Comparison of ENCODE assay signal across 26 cellular contexts in the genomic region with DNA sequence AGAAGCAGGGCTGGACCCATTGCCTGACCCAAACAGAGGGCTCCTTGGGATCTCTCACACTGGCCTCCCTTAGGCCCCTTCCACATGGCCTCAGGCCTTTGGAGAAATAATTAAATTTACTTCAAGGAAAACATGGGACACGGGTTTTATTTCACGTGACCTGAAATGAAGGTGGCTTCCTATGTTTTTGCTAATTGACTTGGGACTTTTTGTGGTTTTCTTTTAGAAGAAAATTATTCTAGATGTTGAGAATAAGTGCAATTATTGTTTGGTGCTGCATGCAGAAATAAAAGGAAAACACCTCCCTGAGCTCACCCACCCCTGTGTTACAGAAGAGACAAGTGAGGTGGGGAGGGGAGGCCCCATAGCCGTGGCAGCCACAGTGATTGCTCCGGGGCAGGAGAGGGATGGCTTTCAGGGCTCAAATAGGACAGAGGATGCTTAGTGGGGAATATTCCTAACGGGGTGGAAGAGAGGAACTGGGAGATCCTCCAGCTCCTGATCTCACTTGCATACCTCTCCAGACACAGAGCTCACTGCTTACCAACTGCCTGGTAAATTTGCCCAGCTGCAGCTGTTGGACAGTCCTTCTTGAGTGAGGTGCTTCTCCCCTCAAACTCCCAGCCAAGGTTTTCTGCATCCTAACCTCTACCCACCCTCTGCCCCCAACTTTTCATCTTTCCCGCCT. TPM values are rescaled to one million over a fixed set of nuclear protein-coding genes. Genes with fewer than 3 reads are reported as not detected.
DNase-seq lines count a peak whose midpoint lies in the region; ATAC-seq and TF ChIP-seq lines count a peak whose summit lies in the region.
"Had no signal": no experiment of that assay in that cellular context is flagged by ENCODE, and none has a peak within 500 bp of the region (broad histone marks: within the 10 kb centered on the region; RNA-seq: fewer than 3 reads in every experiment).

No MANE protein-coding gene starts in this region.

- H3K4me3 Mint-ChIP-seq in chondrocyte (ENCODE audit: unreplicated experiment), result no peak overlapping the region
- no peak overlapping the region for H3K4me3 Mint-ChIP-seq in nephron
- H3K4me3 Mint-ChIP-seq: dendritic cell treated with granulocyte-macrophage colony-stimulating factor and Interleukin-4, amounts not matched to agents 40 ng/mL and 50 ng/mL, for 4 days; endodermal cell had no signal

- WGBS in upper lobe of left lung, 2 donors, result 85 to 89% methylated on average over 6 of the region's 6 CpGs

- H3K27me3 Mint-ChIP-seq in chondrocyte (ENCODE audit: low read depth) (no peaks in the 10 kb centered on the region), nephron (ENCODE audit: low read depth) (no peaks in the 10 kb centered on the region)

- H3K4me3 ChIP-seq in upper lobe of left lung, result no peak overlapping the region
- H3K4me3 ChIP-seq: ovary, spleen, stomach, tibial nerve had no signal

- no peaks in the 10 kb centered on the region for H3K27me3 ChIP-seq in upper lobe of left lung
- H3K27me3 ChIP-seq: ovary, spleen, stomach, tibial nerve had no signal

- TF ChIP-seq CTCF in chondrocyte (IDR thresholded peaks at IDR 0.05) (no peak), nephron (IDR thresholded peaks at IDR 0.05; ENCODE audit: unreplicated experiment in 3 of 3) (no peak), upper lobe of left lung (IDR thresholded peaks at IDR 0.05) (no peak)

- H3K27ac ChIP-seq in upper lobe of left lung, result peak overlapping the region in 3 of 4 donors; percentile 45 to 81 (median 73)
- H3K27ac ChIP-seq: C4-2B, ovary, stomach had no signal

- H3K36me3 ChIP-seq in upper lobe of left lung, result no peaks in the 10 kb centered on the region
- H3K36me3 ChIP-seq: ovary, spleen, stomach, tibial nerve had no signal

- H3K4me1 ChIP-seq in upper lobe of left lung, result peaks cover 15 to 42% (median 31%) of the 10 kb centered on the region in 4 donors

- no peak for TF ChIP-seq POLR2A in upper lobe of left lung (IDR thresholded peaks at IDR 0.05)
- no peak for TF ChIP-seq POLR2A in GM18505 (IDR thresholded peaks at IDR 0.05; ENCODE audit: borderline replicate concordance, extremely low read depth, insufficient read depth, insufficient read length)

- H3K36me3 Mint-ChIP-seq in chondrocyte (ENCODE audit: low read depth), result no peaks in the 10 kb centered on the region
- H3K36me3 Mint-ChIP-seq in nephron (ENCODE audit: low read depth), result no peaks in the 10 kb centered on the region

- no peak for TF ChIP-seq EP300 in upper lobe of left lung (IDR thresholded peaks at IDR 0.05)

- no peak for ATAC-seq in upper lobe of left lung (ENCODE audit: low FRiP score in 2 of 2)
- no peak for ATAC-seq in GM18505 (IDR thresholded peaks at IDR 0.05; ENCODE audit: unreplicated experiment)
- ATAC-seq: activated CD4-positive, CD25-positive, alpha-beta regulatory T cell treated with anti-CD3 and anti-CD28 coated beads, Interleukin-2, amount 50 U/mL, for 24 hours; esophagus mucosa had no signal

- no peaks in the 10 kb centered on the region for H3K9me3 ChIP-seq in upper lobe of left lung
- H3K9me3 ChIP-seq: ovary, spleen, stomach, tibial nerve had no signal

- in situ Hi-C loops in SK-MEL-5 (cut with HindIII; ENCODE audit: low pct_unique_long_range_greater_than_20kb, low sequenced_read_pairs), result no loop called here

- no peaks in the 10 kb centered on the region for H3K9me3 Mint-ChIP-seq in chondrocyte (ENCODE audit: low read depth)
- no peaks in the 10 kb centered on the region for H3K9me3 Mint-ChIP-seq in nephron
- H3K9me3 Mint-ChIP-seq: dendritic cell treated with granulocyte-macrophage colony-stimulating factor and Interleukin-4, amounts not matched to agents 40 ng/mL and 50 ng/mL, for 4 days; endodermal cell had no signal

- H3K4me1 Mint-ChIP-seq in chondrocyte (ENCODE audit: low read depth) (peaks cover 59% of the 10 kb centered on the region), nephron (peaks cover 60% of the 10 kb centered on the region)

- H3K27ac Mint-ChIP-seq in chondrocyte (ENCODE audit: unreplicated experiment), result peak overlapping the region; percentile 27
- H3K27ac Mint-ChIP-seq in nephron, result peak overlapping the region in 2 of 3 experiments; percentile 54 to 62
- H3K27ac Mint-ChIP-seq: dendritic cell treated with granulocyte-macrophage colony-stimulating factor and Interleukin-4, amounts not matched to agents 40 ng/mL and 50 ng/mL, for 4 days; endodermal cell had no signal

- peak; percentile 15 for DNase-seq in SK-MEL-5 (ENCODE audit: low read depth, low spot score)
- DNase-seq in chondrocyte (ENCODE audit: low spot score), result no peak
- no peak for DNase-seq in upper lobe of left lung
- DNase-seq in RPMI8226, result no peak
- DNase-seq in HPDE6-E6E7 (ENCODE audit: extremely low spot score), result no peak
- DNase-seq: activated CD4-positive, alpha-beta T cell treated with anti-CD3 and anti-CD28 coated beads, Interleukin-2, amount 50 U/mL, for 4 hours; activated T-cell treated with anti-CD3 and anti-CD28 coated beads, Interleukin-2, amount 50 U/mL, for 48 hours; central memory CD4-positive, alpha-beta T cell; endodermal cell; H7; KG1; mammary epithelial cell; NCI-H1105 treated with DMSO at 0.1 percent for 48 hours; NCI-H187 treated with DMSO at 0.1 percent for 48 hours; NCI-H510A; ovary; retina; stomach had no signal

RNA-seq across cellular contexts. Expression of a gene that starts 29.2 kb away (rescaled TPM):
- total RNA-seq in SK-MEL-5 (2014; rRNA removed; shearing (Covaris generic)), result 2,678 and 2,698 TPM in 2 replicates
- 1,624 and 1,821 TPM in 2 replicates for polyA plus RNA-seq in SK-MEL-5 (2015; cell fraction: cytosol; rRNA removed)
- 608 and 662 TPM in 2 replicates for polyA plus RNA-seq in SK-MEL-5 (2015; cell fraction: nucleus; rRNA removed)
- total RNA-seq in chondrocyte, result 610 to 772 TPM (median 621 TPM) in 3 replicates
- total RNA-seq in upper lobe of left lung, result 1,000 to 10,000 TPM in 1 of 6 donors, 100 to 1,000 TPM in 5; 306 to 1,159 (median 770) TPM

RNA-seq across cellular contexts. Expression of a gene that starts 31.5 kb away (rescaled TPM):
- total RNA-seq in SK-MEL-5 (2014; rRNA removed; shearing (Covaris generic)), result 11.9 and 12.6 TPM in 2 replicates
- polyA plus RNA-seq in SK-MEL-5 (2015; cell fraction: cytosol; rRNA removed), result 23.2 and 29.6 TPM in 2 replicates
- polyA plus RNA-seq in SK-MEL-5 (2015; cell fraction: nucleus; rRNA removed), result 11.9 and 12.2 TPM in 2 replicates
- total RNA-seq in chondrocyte (32.5 to 33.6 TPM (median 33.3 TPM) in 3 replicates), upper lobe of left lung (10 to 100 TPM; 24.1 to 49.1 (median 35.3) TPM)

RNA-seq across cellular contexts. Expression of a gene that starts 41.6 kb away (rescaled TPM):
- total RNA-seq in SK-MEL-5 (2014; rRNA removed; shearing (Covaris generic)), result 137 and 180 TPM in 2 replicates
- 146 and 177 TPM in 2 replicates for polyA plus RNA-seq in SK-MEL-5 (2015; cell fraction: cytosol; rRNA removed)
- polyA plus RNA-seq in SK-MEL-5 (2015; cell fraction: nucleus; rRNA removed), result 216 and 314 TPM in 2 replicates
- total RNA-seq in chondrocyte (21.1 to 24.5 TPM (median 21.7 TPM) in 3 replicates), upper lobe of left lung (10 to 100 TPM; 17.4 to 65.0 (median 35.9) TPM)

RNA-seq across cellular contexts. Expression of a gene that starts 50.0 kb away (rescaled TPM):
- 45.2 and 46.0 TPM in 2 replicates for total RNA-seq in SK-MEL-5 (2014; rRNA removed; shearing (Covaris generic))
- polyA plus RNA-seq in SK-MEL-5 (2015; cell fraction: cytosol; rRNA removed), result 81.9 and 91.7 TPM in 2 replicates
- 3.6 and 6.3 TPM in 2 replicates for polyA plus RNA-seq in SK-MEL-5 (2015; cell fraction: nucleus; rRNA removed)
- 10.0 to 19.4 TPM (median 10.2 TPM) in 3 replicates for total RNA-seq in chondrocyte
- 10 to 100 TPM; 15.7 to 44.5 (median 26.3) TPM for total RNA-seq in upper lobe of left lung

RNA-seq across cellular contexts. Expression of a gene that starts 51.1 kb away (rescaled TPM):
- 33.9 and 36.1 TPM in 2 replicates for total RNA-seq in SK-MEL-5 (2014; rRNA removed; shearing (Covaris generic))
- 100 and 110 TPM in 2 replicates for polyA plus RNA-seq in SK-MEL-5 (2015; cell fraction: cytosol; rRNA removed)
- polyA plus RNA-seq in SK-MEL-5 (2015; cell fraction: nucleus; rRNA removed), result 64.7 and 71.0 TPM in 2 replicates
- total RNA-seq in chondrocyte (24.3 to 38.0 TPM (median 25.7 TPM) in 3 replicates), upper lobe of left lung (10 to 100 TPM; 35.6 to 62.6 (median 50.0) TPM)
